In genomic region chr19:35868172-35868822, GRCh38 we compare ENCODE assay signal across 8 cellular contexts. TPM values are rescaled to one million over a fixed set of nuclear protein-coding genes. Genes with fewer than 3 reads are reported as not detected.
DNase-seq lines count a peak whose midpoint lies in the region; ATAC-seq and TF ChIP-seq lines count a peak whose summit lies in the region.

Gene APLP1, plus strand, starts transcription at chr19:35868574. Its CDS starts 63 bp downstream, at chr19:35868637.

- H3K27ac ChIP-seq in GM23248, result no peak within 1 kb of the TSS

- no peaks in the 10 kb centered on the region for H3K9me2 ChIP-seq in GM23248 (ENCODE audit: insufficient read depth)

- H3K4me1 ChIP-seq in GM23248 (ENCODE audit: insufficient read depth), result no peaks in the 10 kb centered on the region

- ATAC-seq in GM21786 (IDR thresholded peaks at IDR 0.05; ENCODE audit: unreplicated experiment), result no peak

- CTCF ChIA-PET in AG04449 (lab: Yijun Ruan, JAX), result interaction anchor here (1.1 to 1.8 kb wide), 3 partner anchors 11 to 15 kb away, joined by 3 to 4 read pairs (median 3); partner anchors contain the start of gene KIRREL2

- H3K4me3 ChIP-seq in AG04449 (ENCODE audit: low read depth, low read length) (peak within 1 kb of the TSS; percentile 49), GM23248 (peak within 1 kb of the TSS; percentile 63), epithelial cell of proximal tubule (ENCODE audit: low read depth, low read length) (peak within 1 kb of the TSS; percentile 26)

- no peak for TF ChIP-seq CTCF in AG04449 (IDR thresholded peaks at IDR 0.05; ENCODE audit: insufficient read depth, low read length, missing control alignments)
- TF ChIP-seq CTCF in epithelial cell of proximal tubule (conservative IDR thresholded peaks at IDR 0.05; ENCODE audit: low read depth, low read length), result no peak

- in situ Hi-C loops in GM23248 (cut with MboI), result no loop called here

- no peaks in the 10 kb centered on the region for H3F3A ChIP-seq in GM23248 (ENCODE audit: insufficient read depth)

- peak within 1 kb of the TSS; percentile 52 for H2AFZ ChIP-seq in GM23248

- POLR2A ChIA-PET in AG04449 (lab: Yijun Ruan, JAX), result no interaction called here

- no peaks in the 10 kb centered on the region for H3K36me3 ChIP-seq in GM23248 (ENCODE audit: low read depth)

- no peaks in the 10 kb centered on the region for H4K20me1 ChIP-seq in GM23248 (ENCODE audit: insufficient read depth)

- no peaks in the 10 kb centered on the region for H3K9me3 ChIP-seq in GM23248 (ENCODE audit: low read depth)

- H3K79me2 ChIP-seq in GM23248 (ENCODE audit: insufficient read depth), result no peaks in the 10 kb centered on the region

- H3K4me2 ChIP-seq in GM23248 (ENCODE audit: unreplicated experiment), result peak within 1 kb of the TSS; percentile 61

- no peak for DNase-seq in AG04449 (ENCODE audit: low read depth, low spot score)
- DNase-seq in GM23248, result peak; percentile 79
- peak; percentile 62 for DNase-seq in NCI-H526 treated with DMSO at 0.1 percent for 48 hours (lab: John Stamatoyannopoulos, UW)
- peak; percentile 66 for DNase-seq in activated T-cell treated with anti-CD3 and anti-CD28 coated beads for 4 hours
- no peak for DNase-seq in epithelial cell of proximal tubule (ENCODE audit: low read depth)
- peak; percentile 53 for DNase-seq in myocyte (ENCODE audit: low read depth)
- DNase-seq in stimulated activated naive CD4-positive, alpha-beta T cell treated with Interleukin-2 at 50 U/mL for 16 hours (lab: John Stamatoyannopoulos, UW), result peak; percentile 75

- no peak within 1 kb of the TSS for H3K9ac ChIP-seq in GM23248

- H3K27me3 ChIP-seq in GM23248 (replicated peaks; ENCODE audit: insufficient read depth), result no peaks in the 10 kb centered on the region; the same call in 1 of the 2 replicates

- 0 to 2% methylated on average over 20 to 32 of the region's 60 CpGs for WGBS in GM23248 (ENCODE audit: low coverage in 1 of 2, low lambda C conversion rate in 2 of 2, missing lambda C conversion rate in 2 of 2), 2 experiments

RNA-seq across cellular contexts. Expression of gene APLP1, which starts in this region (rescaled TPM):
- total RNA-seq in GM23248 (2014; rRNA removed; shearing (Covaris generic)), result 10.6 and 20.4 TPM in 2 replicates
- 16.7 and 16.8 TPM in 2 replicates for polyA plus RNA-seq in GM23248 (2016; fragmentation: Nextera tagmentation; extraction: Ambion mirVana)
- total RNA-seq in epithelial cell of proximal tubule (1.1 and 8.4 TPM in 2 replicates), myocyte (10.4 and 30.5 TPM in 2 replicates)
- 51.7 TPM for polyA plus RNA-seq in myocyte (2012)

Comparison
In these comparisons a context has a peak if more than half of its experiments do, and no peak if none do; other contexts are left out.
1. DNase-seq: peak in GM23248 (single experiment), NCI-H526 treated with DMSO at 0.1 percent for 48 hours (single experiment), activated T-cell treated with anti-CD3 and anti-CD28 coated beads for 4 hours (single experiment), myocyte (single experiment) and stimulated activated naive CD4-positive, alpha-beta T cell treated with Interleukin-2 at 50 U/mL for 16 hours (single experiment); none in AG04449 (single experiment) and epithelial cell of proximal tubule (single experiment).
2. Peak in every context shown above with its lines, with median percentiles within 50 percentile points of each other: H3K4me3 ChIP-seq.